ENCODE assay signal across 9 cellular contexts in the genomic region with DNA sequence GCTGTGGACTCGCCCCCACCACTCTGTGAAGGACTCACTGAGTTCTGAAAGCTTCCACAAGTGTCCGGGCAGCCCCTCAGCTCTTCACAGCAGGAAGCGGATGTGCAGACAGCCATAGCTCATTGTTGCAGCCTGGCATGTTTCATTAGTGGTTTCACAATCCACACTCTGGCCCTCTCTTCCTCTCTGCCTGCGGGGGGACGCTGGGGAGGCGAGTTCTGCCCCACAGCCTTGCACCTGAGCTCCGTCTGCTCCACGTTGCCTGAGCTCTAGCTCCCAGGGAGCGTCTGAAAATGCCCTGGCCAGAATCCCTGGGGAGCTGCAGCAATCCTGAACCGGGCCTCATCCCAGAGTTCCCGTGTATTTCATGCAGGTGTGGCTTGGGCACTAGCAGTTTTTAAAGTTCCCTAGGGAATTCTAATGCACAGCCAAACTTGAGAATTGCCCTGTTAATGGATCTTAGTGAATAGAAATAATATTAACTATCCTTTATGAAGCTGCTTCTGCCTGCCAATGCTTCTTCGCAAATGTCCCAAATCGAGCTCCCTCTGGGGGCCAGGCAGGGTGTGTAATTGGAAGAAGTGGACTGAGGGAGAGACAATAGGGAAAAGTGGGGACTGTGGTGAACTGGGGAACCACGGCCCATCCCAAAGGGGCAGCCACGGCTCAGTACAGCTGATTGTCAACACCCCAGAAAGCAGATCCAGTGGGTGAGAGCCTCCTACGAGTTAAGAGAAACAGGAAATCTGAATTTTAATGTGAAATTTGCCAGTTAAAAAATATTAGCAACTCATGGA. TPM values are rescaled to one million over a fixed set of nuclear protein-coding genes. Genes with fewer than 3 reads are reported as not detected.
DNase-seq lines count a peak whose midpoint lies in the region; ATAC-seq, FAIRE-seq and TF ChIP-seq lines count a peak whose summit lies in the region.
"Had no signal": no experiment of that assay in that cellular context is flagged by ENCODE, and none has a peak within 500 bp of the region (broad histone marks: within the 10 kb centered on the region; RNA-seq: fewer than 3 reads in every experiment).

No MANE protein-coding gene starts in this region.

- no peak overlapping the region for H3K27ac Mint-ChIP-seq in astrocyte (ENCODE audit: unreplicated experiment)
- H3K27ac Mint-ChIP-seq in naive B cell, result peak overlapping the region; percentile 3 to 88 (median 78)

- H3K36me3 ChIP-seq in astrocyte (ENCODE audit: insufficient read depth, low read length), result no peaks in the 10 kb centered on the region

- peaks cover 42% of the 10 kb centered on the region for H3K27me3 Mint-ChIP-seq in astrocyte (ENCODE audit: low read depth, unreplicated experiment)
- no peaks in the 10 kb centered on the region for H3K27me3 Mint-ChIP-seq in naive B cell

- H2AFZ ChIP-seq in astrocyte (ENCODE audit: low read depth, low read length), result peak overlapping the region; percentile 66

- peaks cover 45% of the 10 kb centered on the region for H3K27me3 ChIP-seq in astrocyte (ENCODE audit: insufficient read depth, low read length)

- H3K4me2 ChIP-seq in astrocyte (ENCODE audit: low read length), result peak overlapping the region; percentile 42

- ATAC-seq in GM21367 (IDR thresholded peaks at IDR 0.05; ENCODE audit: unreplicated experiment), result peak; percentile 45
- ATAC-seq in naive B cell (ENCODE audit: low read depth in 2 of 2), result peak; percentile 76
- ATAC-seq in GM19023 (IDR thresholded peaks at IDR 0.05; ENCODE audit: unreplicated experiment), result no peak

- H3K4me3 Mint-ChIP-seq in astrocyte (ENCODE audit: unreplicated experiment), result no peak overlapping the region
- peak overlapping the region; percentile 72 to 94 (median 82) for H3K4me3 Mint-ChIP-seq in naive B cell

- no peaks in the 10 kb centered on the region for H3K79me2 ChIP-seq in astrocyte (ENCODE audit: insufficient read depth, low read length)

- no peak for TF ChIP-seq CTCF in astrocyte (IDR thresholded peaks at IDR 0.05; ENCODE audit: insufficient read depth, low read depth, low read length)

- DNase-seq in NCI-H146 (lab: John Stamatoyannopoulos, UW) (peak; percentile 38), NCI-H146 treated with DMSO at 0.1 percent for 48 hours (lab: John Stamatoyannopoulos, UW; ENCODE audit: unreplicated experiment) (no peak), KG1 (lab: John Stamatoyannopoulos, UW) (peak; percentile 44), astrocyte (ENCODE audit: low read depth) (no peak), naive B cell (peak; percentile 68), NCI-H1930 (lab: John Stamatoyannopoulos, UW) (no peak)

- no peak overlapping the region for H3K27ac ChIP-seq in astrocyte (ENCODE audit: low read depth, low read length)

- H3K4me1 Mint-ChIP-seq in astrocyte (ENCODE audit: low read depth, unreplicated experiment) (peaks cover 2% of the 10 kb centered on the region), naive B cell (peaks cover 57 to 92% (median 90%) of the 10 kb centered on the region in 3 donors)

- H4K20me1 ChIP-seq in astrocyte (ENCODE audit: insufficient read depth, low read length), result no peaks in the 10 kb centered on the region

- H3K4me3 ChIP-seq in astrocyte (ENCODE audit: insufficient read depth, low read depth, low read length), result no peak overlapping the region

- no peak for FAIRE-seq in astrocyte (lab: Jason Lieb, UNC)
- FAIRE-seq: A204.1 had no signal

- no peaks in the 10 kb centered on the region for H3K4me1 ChIP-seq in astrocyte (ENCODE audit: insufficient read depth, low read length)

- peaks cover 2% of the 10 kb centered on the region for H3K36me3 Mint-ChIP-seq in astrocyte (ENCODE audit: low read depth, unreplicated experiment)
- no peaks in the 10 kb centered on the region for H3K36me3 Mint-ChIP-seq in naive B cell

- peaks cover 3% of the 10 kb centered on the region for H3K9me3 Mint-ChIP-seq in astrocyte (ENCODE audit: unreplicated experiment)
- peaks cover 0 to 2% (median 0%) of the 10 kb centered on the region in 7 donors for H3K9me3 Mint-ChIP-seq in naive B cell

- H3K9me3 ChIP-seq in astrocyte (ENCODE audit: insufficient read depth, low read depth, low read length), result no peaks in the 10 kb centered on the region

- no peak overlapping the region for H3K9ac ChIP-seq in astrocyte (ENCODE audit: low read length)

RNA-seq across cellular contexts. Expression of a gene that starts 51.5 kb away (rescaled TPM):
- not detected in 2 replicates for total RNA-seq in astrocyte
- not detected for polyA plus RNA-seq in naive B cell (ENCODE audit: low read depth in 6 of 6)

Comparison
In these comparisons a context has a peak if more than half of its experiments do, and no peak if none do; other contexts are left out.
1. DNase-seq: peak in NCI-H146 (single experiment), KG1 (single experiment) and naive B cell (single experiment); none in NCI-H146 treated with DMSO at 0.1 percent for 48 hours (single experiment), astrocyte (single experiment) and NCI-H1930 (0 of 2).